In genomic region chr12:53180270-53180930, GRCh38 we compare ENCODE assay signal across 8 cellular contexts. TPM values are rescaled to one million over a fixed set of nuclear protein-coding genes. Genes with fewer than 3 reads are reported as not detected.
A peak's percentile ranks its signal among the peaks of the same experiment; 100 is the strongest.
DNase-seq lines count a peak whose midpoint lies in the region; ATAC-seq, FAIRE-seq and TF ChIP-seq lines count a peak whose summit lies in the region.

Gene CSAD (minus strand): TSS chr12:53180925. CDS start chr12:53173470, 7,455 bp downstream.
Gene ZNF740 (plus strand): TSS chr12:53180722. CDS start chr12:53181984, 1,262 bp downstream.

- peak within 1 kb of the TSS; percentile 95 for H3K27ac ChIP-seq in AG04450 (ENCODE audit: low read depth, low read length)

- DNase-seq in AG04450 (ENCODE audit: low read depth, low spot score) (peak; percentile 94), NCI-H226 (peak; percentile 100), WTC11 (ENCODE audit: low spot score) (peak; percentile 96), bronchial epithelial cell (ENCODE audit: low read depth) (peak; percentile 93), immature natural killer cell (peak; percentile 95 to 97 (median 96)), smooth muscle cell of the brain vasculature (ENCODE audit: low read depth, low spot score) (peak; percentile 91)

- TF ChIP-seq POLR2A in GM18951 (IDR thresholded peaks at IDR 0.05; ENCODE audit: extremely low read depth, insufficient read depth, insufficient read length): peak; percentile 89

- ATAC-seq in HG03175 (IDR thresholded peaks at IDR 0.05; ENCODE audit: unreplicated experiment) (peak; percentile 95), WTC11 (peak; percentile 97)

- H3K36me3 ChIP-seq in bronchial epithelial cell (ENCODE audit: control insufficient read depth, insufficient read depth, low read length): peaks cover 16% of the 10 kb centered on the region

- H3K27me3 Mint-ChIP-seq in WTC11 (ENCODE audit: low read depth) (peaks cover 48% of the 10 kb centered on the region), immature natural killer cell (ENCODE audit: low read depth in 3 of 3) (peaks cover 6 to 20% (median 7%) of the 10 kb centered on the region in 3 donors)

- H3K4me1 Mint-ChIP-seq in WTC11: peaks cover 23% of the 10 kb centered on the region
- peaks cover 46 to 56% of the 10 kb centered on the region in 2 donors for H3K4me1 Mint-ChIP-seq in immature natural killer cell

- no peaks in the 10 kb centered on the region for H3K9me3 ChIP-seq in AG04450 (ENCODE audit: control insufficient read depth, insufficient read depth, low read length)

- POLR2A ChIA-PET in AG04450 (lab: Yijun Ruan, JAX) (interaction anchor here (0.6 to 2.4 kb wide), 20 partner anchors 8 to 325 kb away, joined by 3 to 16 read pairs (median 4); partner anchors contain the start of genes PFDN5 and SPRYD3), WTC11 (lab: Charles Lee) (interaction anchor here (0.7 to 1.7 kb wide), 7 partner anchors 10 to 132 kb away, joined by 3 to 9 read pairs (median 3); partner anchors contain the start of genes PFDN5 and SPRYD3)

- TF ChIP-seq CTCF in AG04450 (IDR thresholded peaks at IDR 0.05; ENCODE audit: low read depth, low read length): no peak
- no peak for TF ChIP-seq CTCF in WTC11 (IDR thresholded peaks at IDR 0.05)
- no peak for TF ChIP-seq CTCF in bronchial epithelial cell (IDR thresholded peaks at IDR 0.05; ENCODE audit: insufficient read depth, low read length, severe bottlenecking)

- CTCF ChIA-PET in AG04450 (lab: Charles Lee) (interaction anchor here (0.6 to 3.0 kb wide), 11 partner anchors 9 to 312 kb away, joined by 3 to 26 read pairs (median 5); partner anchors contain the start of gene AAAS), WTC11 (lab: Charles Lee) (interaction anchor here (0.7 to 3.4 kb wide), 23 partner anchors 8 to 172 kb away, joined by 3 to 37 read pairs (median 6); partner anchors contain the start of genes AAAS, ESPL1, IGFBP6 and MYG1)

- H3K27me3 ChIP-seq in AG04450 (ENCODE audit: control insufficient read depth, insufficient read depth, low read length): no peaks in the 10 kb centered on the region
- H3K27me3 ChIP-seq in bronchial epithelial cell (ENCODE audit: control insufficient read depth, insufficient read depth, low read length): no peaks in the 10 kb centered on the region

- peak within 1 kb of the TSS; percentile 78 for H3K4me3 ChIP-seq in AG04450 (ENCODE audit: low read depth, low read length)
- peak within 1 kb of the TSS; percentile 70 for H3K4me3 ChIP-seq in bronchial epithelial cell (ENCODE audit: low read depth, low read length)

- in situ Hi-C loops in GM18951 (cut with MboI; ENCODE audit: low sequenced_read_pairs, unreplicated experiment): no loop called here

- H3K4me3 Mint-ChIP-seq in WTC11 (peak within 1 kb of the TSS; percentile 91), immature natural killer cell (peak within 1 kb of the TSS; percentile 92 to 94 (median 93))

- H3K36me3 Mint-ChIP-seq in WTC11 (peaks cover 26% of the 10 kb centered on the region), immature natural killer cell (peaks cover 13 to 21% (median 19%) of the 10 kb centered on the region in 3 donors)

- H3K9me3 Mint-ChIP-seq in WTC11: no peaks in the 10 kb centered on the region
- no peaks in the 10 kb centered on the region for H3K9me3 Mint-ChIP-seq in immature natural killer cell

- H3K27ac Mint-ChIP-seq in WTC11 (peak within 1 kb of the TSS; percentile 93), immature natural killer cell (peak within 1 kb of the TSS; percentile 90 to 98 (median 96))

- FAIRE-seq in bronchial epithelial cell (lab: Jason Lieb, UNC): no peak

TF ChIP-seq in WTC11, 78 proteins besides CTCF, POLR2A, EP300 and RAD21 (continues in another document):
- peak; percentile 89 for TF ChIP-seq ZNF281 (CRISPR knock-in tag; IDR thresholded peaks at IDR 0.05)
- TF ChIP-seq ESRRA (CRISPR knock-in tag; IDR thresholded peaks at IDR 0.05; ENCODE audit: borderline replicate concordance): no peak
- TF ChIP-seq ZSCAN18 (CRISPR knock-in tag; IDR thresholded peaks at IDR 0.05): no peak
- peak; percentile 63 for TF ChIP-seq CBFB (CRISPR knock-in tag; IDR thresholded peaks at IDR 0.05; ENCODE audit: low read depth)
- TF ChIP-seq TP53 (CRISPR knock-in tag; IDR thresholded peaks at IDR 0.05): peak; percentile 49; the same call in 1 of the 2 replicates
- no peak for TF ChIP-seq ZNF396 (CRISPR knock-in tag; IDR thresholded peaks at IDR 0.05; ENCODE audit: borderline replicate concordance)
- TF ChIP-seq SOX15 (CRISPR knock-in tag; IDR thresholded peaks at IDR 0.05): no peak
- TF ChIP-seq ZNF425 (CRISPR knock-in tag; conservative IDR thresholded peaks at IDR 0.05): no peak

RNA-seq across cellular contexts. Expression of gene CSAD, which starts in this region (rescaled TPM):
- polyA plus RNA-seq in AG04450 (2011; rRNA removed): 18.9 and 21.6 TPM in 2 replicates
- polyA minus RNA-seq in AG04450 (2011; rRNA and poly(A)+ RNA removed): 10.2 and 10.5 TPM in 2 replicates
- 11.5 to 12.6 TPM (median 12.3 TPM) in 3 replicates for total RNA-seq in WTC11 (2021)
- total RNA-seq in bronchial epithelial cell: 6.6 and 11.1 TPM in 2 replicates
- 1 to 10 TPM in 2 of 3 donors, under 1 TPM in 1; 0.85 to 3.8 (median 2.6) TPM for polyA plus RNA-seq in immature natural killer cell

RNA-seq across cellular contexts. Expression of gene ZNF740, which starts in this region (rescaled TPM):
- polyA plus RNA-seq in AG04450 (2011; rRNA removed): 20.9 and 21.7 TPM in 2 replicates
- 37.1 and 38.0 TPM in 2 replicates for polyA minus RNA-seq in AG04450 (2011; rRNA and poly(A)+ RNA removed)
- 26.6 to 36.6 TPM (median 36.1 TPM) in 3 replicates for total RNA-seq in WTC11 (2021)
- total RNA-seq in bronchial epithelial cell: 15.2 and 16.6 TPM in 2 replicates
- 1 to 10 TPM; 2.0 to 5.1 (median 2.6) TPM for polyA plus RNA-seq in immature natural killer cell

Comparison
In these comparisons a context has a peak if more than half of its experiments do, and no peak if none do; other contexts are left out.
1. Peak in every context shown above with its lines: DNase-seq, ATAC-seq, H3K4me3 ChIP-seq and H3K27ac ChIP-seq.